ENCODE assay signal across 18 cellular contexts in the genomic region with DNA sequence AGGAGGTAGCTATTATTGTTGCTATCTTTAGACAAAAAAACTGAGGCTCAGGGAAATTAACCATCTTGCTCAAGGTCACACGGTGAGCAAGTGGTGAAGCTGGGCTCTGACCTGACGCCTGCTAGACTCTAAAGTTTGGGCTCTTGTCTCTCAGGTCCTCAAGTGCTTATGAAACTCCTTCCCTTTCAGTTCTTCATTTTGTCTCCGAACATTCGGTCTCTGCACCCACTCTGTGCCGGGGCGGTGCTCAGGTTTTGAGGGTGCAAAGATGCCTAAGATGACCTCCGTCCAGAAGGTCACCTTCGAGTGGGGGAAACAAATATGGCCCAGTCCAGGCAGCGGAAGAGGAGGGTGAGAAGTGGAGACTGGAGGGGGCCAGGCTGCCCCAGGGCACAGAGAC. TPM values are rescaled to one million over a fixed set of nuclear protein-coding genes. Genes with fewer than 3 reads are reported as not detected.
DNase-seq lines count a peak whose midpoint lies in the region; ATAC-seq, FAIRE-seq and TF ChIP-seq lines count a peak whose summit lies in the region.
"Had no signal": no experiment of that assay in that cellular context is flagged by ENCODE, and none has a peak within 500 bp of the region (broad histone marks: within the 10 kb centered on the region; RNA-seq: fewer than 3 reads in every experiment).

No MANE protein-coding gene starts in this region.

- TF ChIP-seq CTCF in CD14-positive monocyte (IDR thresholded peaks at IDR 0.05): no peak
- TF ChIP-seq CTCF in sigmoid colon (IDR thresholded peaks at IDR 0.05): no peak
- no peak for TF ChIP-seq CTCF in lower leg skin (IDR thresholded peaks at IDR 0.05)

- peaks cover 32 to 54% (median 32%) of the 10 kb centered on the region in 3 donors for H3K27me3 Mint-ChIP-seq in CD14-positive monocyte (ENCODE audit: low read depth in 3 of 3)

- H3K4me1 ChIP-seq in sigmoid colon (no peaks in the 10 kb centered on the region), small intestine (ENCODE audit: control insufficient read depth in 2 of 2, insufficient read depth in 1 of 2, low read depth in 1 of 2, low read length in 1 of 2) (no peaks in the 10 kb centered on the region)
- H3K4me1 ChIP-seq: A549, heart left ventricle, transverse colon had no signal

- no peak for TF ChIP-seq EP300 in sigmoid colon (IDR thresholded peaks at IDR 0.05)

- peaks cover 24 to 87% (median 56%) of the 10 kb centered on the region in 3 donors for H3K27me3 ChIP-seq in sigmoid colon
- H3K27me3 ChIP-seq in small intestine (ENCODE audit: control insufficient read depth in 2 of 2, insufficient read depth in 2 of 2, low read length in 2 of 2): no peaks in the 10 kb centered on the region

- H3K36me3 Mint-ChIP-seq in CD14-positive monocyte: no peaks in the 10 kb centered on the region

- peak overlapping the region in 1 of 7 donors; percentile 31 for H3K27ac Mint-ChIP-seq in CD14-positive monocyte
- H3K27ac Mint-ChIP-seq: HFFc6, nephron had no signal

- H3K36me3 ChIP-seq in sigmoid colon (no peaks in the 10 kb centered on the region), small intestine (ENCODE audit: control insufficient read depth in 2 of 2, insufficient read depth in 2 of 2, low read length in 2 of 2) (no peaks in the 10 kb centered on the region)
- H3K36me3 ChIP-seq: heart left ventricle, transverse colon had no signal

- TF ChIP-seq POLR2A in sigmoid colon (IDR thresholded peaks at IDR 0.05) (no peak), lower leg skin (IDR thresholded peaks at IDR 0.05) (no peak)

- intact Hi-C loops in CD14-positive monocyte (cut with micrococcal nuclease) (no loop called here), sigmoid colon (cut with DNase I) (no loop called here), lower leg skin (cut with DNase I; ENCODE audit: low total_unique reads) (no loop called here)

- peaks cover 0 to 5% (median 1%) of the 10 kb centered on the region in 7 donors for H3K9me3 Mint-ChIP-seq in CD14-positive monocyte
- H3K9me3 Mint-ChIP-seq: HFFc6, nephron had no signal

- DNase-seq in CD14-positive monocyte (ENCODE audit: low spot score) (no peak), sigmoid colon (no peak), small intestine (no peak), cerebellar nuclear complex (lab: John Stamatoyannopoulos, UW) (no peak), lower leg skin (ENCODE audit: low spot score in 2 of 2) (no peak)
- DNase-seq: activated CD4-positive, alpha-beta T cell treated with anti-CD3 and anti-CD28 coated beads for 48 hours; HFFc6; NCI-H1694; NK-92 treated with Interleukin-12 subunit alpha and Interleukin-12 subunit beta, amount 100 ng/mL, for 24 hours; SW 1271; transverse colon had no signal

- H3K27ac ChIP-seq in sigmoid colon: no peak overlapping the region
- H3K27ac ChIP-seq in small intestine (ENCODE audit: low read depth in 1 of 2, low read length in 1 of 2): no peak overlapping the region
- H3K27ac ChIP-seq: A549, heart left ventricle, transverse colon had no signal

- peaks cover 11% of the 10 kb centered on the region for H3K4me1 Mint-ChIP-seq in CD14-positive monocyte
- H3K4me1 Mint-ChIP-seq: nephron had no signal

- peak; percentile 66 for ATAC-seq in GM19043 (IDR thresholded peaks at IDR 0.05; ENCODE audit: low read depth, unreplicated experiment)
- peak; percentile 71 for ATAC-seq in HG02623 (IDR thresholded peaks at IDR 0.05; ENCODE audit: unreplicated experiment)
- peak; percentile 79 for ATAC-seq in HG03565 (IDR thresholded peaks at IDR 0.05; ENCODE audit: unreplicated experiment)
- ATAC-seq: heart left ventricle, left lobe of liver had no signal

- H3K4me3 Mint-ChIP-seq in CD14-positive monocyte: peak overlapping the region; percentile 51 to 83
- H3K4me3 Mint-ChIP-seq: HFFc6, nephron had no signal

- no peaks in the 10 kb centered on the region for H3K9me3 ChIP-seq in sigmoid colon
- H3K9me3 ChIP-seq in small intestine (ENCODE audit: control insufficient read depth, low read depth): no peaks in the 10 kb centered on the region
- H3K9me3 ChIP-seq: A549, heart left ventricle, transverse colon had no signal

- FAIRE-seq in small intestine (lab: Jason Lieb, UNC): no peak
- FAIRE-seq: A549 had no signal

- 70 to 90% methylated on average over 9 of the region's 9 CpGs for WGBS in sigmoid colon, 2 donors
- WGBS in small intestine, 3 donors: 74 to 85% (median 85%) methylated on average over 9 of the region's 9 CpGs
- WGBS in lower leg skin, 2 donors: 85 to 87% methylated on average over 9 of the region's 9 CpGs

- H3K4me3 ChIP-seq in sigmoid colon (no peak overlapping the region), small intestine (ENCODE audit: low read depth in 1 of 2, low read length in 2 of 2) (no peak overlapping the region), lower leg skin (ENCODE audit: low read depth, poor library complexity, severe bottlenecking) (no peak overlapping the region)
- H3K4me3 ChIP-seq: A549, heart left ventricle, transverse colon had no signal

RNA-seq across cellular contexts. Expression of gene OVOL1, which starts 16.0 kb away (rescaled TPM):
- not detected for polyA plus RNA-seq in CD14-positive monocyte
- total RNA-seq in sigmoid colon: not detected
- polyA plus RNA-seq in sigmoid colon: 10 to 100 TPM; 16.6 to 30.0 (median 22.7) TPM
- polyA plus RNA-seq in small intestine: 10 to 100 TPM; 11.9 to 23.9 (median 16.2) TPM
- 100 to 1,000 TPM in 2 of 4 donors, 10 to 100 TPM in 2; 74.8 to 159 (median 105) TPM for total RNA-seq in lower leg skin
- total RNA-seq: heart left ventricle, HFFc6 had no signal
- polyA plus RNA-seq: A549, heart left ventricle had no signal

RNA-seq across cellular contexts. Expression of gene AP5B1, which starts 22.1 kb away (rescaled TPM):
- polyA plus RNA-seq in CD14-positive monocyte (10 to 100 TPM; 35.1 to 46.4 TPM), sigmoid colon (10 to 100 TPM in 1 of 3 donors, 1 to 10 TPM in 2; 6.6 to 14.6 (median 9.0) TPM), small intestine (1 to 10 TPM; 6.9 to 9.5 (median 8.6) TPM)
- total RNA-seq in sigmoid colon (10 to 100 TPM in 2 of 4 donors, 1 to 10 TPM in 2; 6.6 to 13.3 (median 10.8) TPM), lower leg skin (10 to 100 TPM; 32.2 to 44.3 (median 39.7) TPM)

RNA-seq across cellular contexts. Expression of gene SNX32, which starts 30.9 kb away (rescaled TPM):
- polyA plus RNA-seq in CD14-positive monocyte (under 1 TPM; 0.12 to 0.40 TPM), sigmoid colon (1 to 10 TPM in 1 of 3 donors, under 1 TPM in 1, not detected in 1; 0.69 to 1.5 TPM), small intestine (1 to 10 TPM in 2 of 3 donors, under 1 TPM in 1; 0.54 to 2.1 (median 1.6) TPM)
- total RNA-seq in sigmoid colon (1 to 10 TPM in 1 of 4 donors, under 1 TPM in 3; 0.27 to 1.2 (median 0.63) TPM), lower leg skin (under 1 TPM; 0.21 to 0.99 (median 0.67) TPM)
- total RNA-seq: HFFc6, left lobe of liver had no signal

RNA-seq across cellular contexts. Expression of gene CFL1, which starts 55.1 kb away (rescaled TPM):
- 1,000 to 10,000 TPM; 1,889 to 2,233 TPM for polyA plus RNA-seq in CD14-positive monocyte
- total RNA-seq in sigmoid colon: 100 to 1,000 TPM; 428 to 506 (median 487) TPM
- polyA plus RNA-seq in sigmoid colon: 1,000 to 10,000 TPM; 1,456 to 2,165 (median 1,757) TPM
- 1,000 to 10,000 TPM; 1,228 to 2,084 (median 1,997) TPM for polyA plus RNA-seq in small intestine
- total RNA-seq in lower leg skin: 100 to 1,000 TPM; 417 to 706 (median 504) TPM

RNA-seq across cellular contexts. Expression of gene MUS81, which starts 57.4 kb away (rescaled TPM):
- 10 to 100 TPM; 15.0 to 16.4 TPM for polyA plus RNA-seq in CD14-positive monocyte
- 10 to 100 TPM; 42.1 to 54.2 (median 45.2) TPM for total RNA-seq in sigmoid colon
- 10 to 100 TPM; 33.5 to 61.8 (median 36.0) TPM for polyA plus RNA-seq in sigmoid colon
- polyA plus RNA-seq in small intestine: 100 to 1,000 TPM in 1 of 3 donors, 10 to 100 TPM in 2; 62.2 to 118 (median 85.4) TPM
- 10 to 100 TPM; 29.3 to 38.1 (median 37.1) TPM for total RNA-seq in lower leg skin

Comparison
In these comparisons a context has a peak if more than half of its experiments do, and no peak if none do; other contexts are left out.
1. RNA of gene OVOL1, which starts 16.0 kb away (polyA plus RNA-seq): 16.6 to 30.0 TPM in sigmoid colon and 11.9 to 23.9 TPM in small intestine; not detected in CD14-positive monocyte; every median in the first group is over 10 times any median in the second.
2. Peak in every context shown above with its lines, with median percentiles within 50 percentile points of each other: ATAC-seq.